ENCODE assay signal across 8 cellular contexts in genomic region chr16:82061861-82062525, GRCh38. TPM values are rescaled to one million over a fixed set of nuclear protein-coding genes. Genes with fewer than 3 reads are reported as not detected.
DNase-seq lines count a peak whose midpoint lies in the region; ATAC-seq and TF ChIP-seq lines count a peak whose summit lies in the region.

No MANE protein-coding gene starts in this region.

- no peak for ATAC-seq in GM21360 (IDR thresholded peaks at IDR 0.05; ENCODE audit: unreplicated experiment)
- no peak for ATAC-seq in GM21390 (IDR thresholded peaks at IDR 0.05; ENCODE audit: unreplicated experiment)

- H3K27ac Mint-ChIP-seq in activated naive CD4-positive, alpha-beta T cell treated with anti-CD3 and anti-CD28 coated beads, Interleukin-2, amount 10 ng/mL, durations not matched to agents 7 days and 5 days = no peak overlapping the region

- intact Hi-C loops in esophagus squamous epithelium (cut with DNase I) = no loop called here
- intact Hi-C loops in spleen (cut with DNase I; ENCODE audit: low total_unique reads) = no loop called here

- peaks cover 25% of the 10 kb centered on the region for H3K27me3 Mint-ChIP-seq in activated naive CD4-positive, alpha-beta T cell treated with anti-CD3 and anti-CD28 coated beads, Interleukin-2, amount 10 ng/mL, durations not matched to agents 7 days and 5 days

- peak overlapping the region; percentile 57 to 83 (median 75) for H3K27ac ChIP-seq in esophagus squamous epithelium
- no peak overlapping the region for H3K27ac ChIP-seq in spleen

- CTCF ChIA-PET in activated naive CD4-positive, alpha-beta T cell treated with anti-CD3 and anti-CD28 coated beads, Interleukin-2, amount 10 ng/mL, durations not matched to agents 7 days and 5 days (lab: Charles Lee) = interaction anchor here (0.6 to 2.0 kb wide), 8 partner anchors 8 to 172 kb away, joined by 3 to 8 read pairs (median 4); no protein-coding TSS in a partner anchor

- no peaks in the 10 kb centered on the region for H3K36me3 Mint-ChIP-seq in activated naive CD4-positive, alpha-beta T cell treated with anti-CD3 and anti-CD28 coated beads, Interleukin-2, amount 10 ng/mL, durations not matched to agents 7 days and 5 days

- 32 to 39% methylated on average over 5 of the region's 5 CpGs for WGBS in esophagus squamous epithelium, 2 donors
- 26 to 38% (median 34%) methylated on average over 5 of the region's 5 CpGs for WGBS in spleen, 5 donors

- peak; percentile 29 for DNase-seq in activated naive CD4-positive, alpha-beta T cell treated with anti-CD3 and anti-CD28 coated beads, Interleukin-2, amount 10 ng/mL, durations not matched to agents 7 days and 5 days
- no peak for DNase-seq in activated naive CD4-positive, alpha-beta T cell treated with anti-CD3 and anti-CD28 coated beads, Interleukin-2, amount 50 U/mL, for 16 hours
- DNase-seq in NCI-H82 (lab: John Stamatoyannopoulos, UW) (peak; percentile 49), esophagus squamous epithelium (lab: John Stamatoyannopoulos, UW) (no peak), spleen (no peak), NCI-H1105 treated with DMSO at 0.1 percent for 48 hours (lab: John Stamatoyannopoulos, UW) (no peak)

- TF ChIP-seq POLR2A in esophagus squamous epithelium (IDR thresholded peaks at IDR 0.05) (no peak), spleen (IDR thresholded peaks at IDR 0.05) (no peak)

- H3K36me3 ChIP-seq in esophagus squamous epithelium (no peaks in the 10 kb centered on the region), spleen (no peaks in the 10 kb centered on the region)

- H3K9me3 ChIP-seq in esophagus squamous epithelium (no peaks in the 10 kb centered on the region), spleen (no peaks in the 10 kb centered on the region)

- no peaks in the 10 kb centered on the region for H3K9me3 Mint-ChIP-seq in activated naive CD4-positive, alpha-beta T cell treated with anti-CD3 and anti-CD28 coated beads, Interleukin-2, amount 10 ng/mL, durations not matched to agents 7 days and 5 days

- H3K4me1 Mint-ChIP-seq in activated naive CD4-positive, alpha-beta T cell treated with anti-CD3 and anti-CD28 coated beads, Interleukin-2, amount 10 ng/mL, durations not matched to agents 7 days and 5 days = no peaks in the 10 kb centered on the region

- TF ChIP-seq CTCF in esophagus squamous epithelium (IDR thresholded peaks at IDR 0.05) (peak in 5 of 6 experiments; percentile 32 to 61 (median 36)), spleen (IDR thresholded peaks at IDR 0.05 in 8 of 11, conservative IDR thresholded peaks at IDR 0.05 in 3 of 11) (peak in 7 of 11 experiments; percentile 29 to 55 (median 37))

- H3K4me3 Mint-ChIP-seq in activated naive CD4-positive, alpha-beta T cell treated with anti-CD3 and anti-CD28 coated beads, Interleukin-2, amount 10 ng/mL, durations not matched to agents 7 days and 5 days = no peak overlapping the region

- H3K4me3 ChIP-seq in esophagus squamous epithelium (no peak overlapping the region), spleen (no peak overlapping the region)

- H3K4me1 ChIP-seq in esophagus squamous epithelium = peaks cover 0 to 44% (median 34%) of the 10 kb centered on the region in 3 donors
- peaks cover 0 to 6% (median 0%) of the 10 kb centered on the region in 6 donors for H3K4me1 ChIP-seq in spleen

- H3K27me3 ChIP-seq in esophagus squamous epithelium = no peaks in the 10 kb centered on the region
- H3K27me3 ChIP-seq in spleen (replicated peaks in 1 of 7) = peaks cover 0 to 68% (median 0%) of the 10 kb centered on the region in 7 donors

RNA-seq across cellular contexts. Expression of gene HSD17B2, which starts 26.9 kb away (rescaled TPM):
- total RNA-seq in esophagus squamous epithelium (1 to 10 TPM in 3 of 4 donors, under 1 TPM in 1; 0.72 to 5.1 (median 2.5) TPM), spleen (not detected)
- under 1 TPM in 2 of 3 donors, not detected in 1; 0.09 to 0.13 TPM for polyA plus RNA-seq in spleen

RNA-seq across cellular contexts. Expression of gene SDR42E1, which starts 50.7 kb away (rescaled TPM):
- total RNA-seq in esophagus squamous epithelium = 10 to 100 TPM in 2 of 4 donors, 1 to 10 TPM in 2; 7.1 to 15.3 (median 12.3) TPM
- 1 to 10 TPM; 2.4 to 5.4 (median 3.2) TPM for total RNA-seq in spleen
- polyA plus RNA-seq in spleen = 1 to 10 TPM in 1 of 3 donors, under 1 TPM in 2; 0.62 to 1.2 (median 0.63) TPM

Comparison
In these comparisons a context has a peak if more than half of its experiments do, and no peak if none do; other contexts are left out.
1. DNase-seq: peak in activated naive CD4-positive, alpha-beta T cell treated with anti-CD3 and anti-CD28 coated beads, Interleukin-2, amount 10 ng/mL, durations not matched to agents 7 days and 5 days (single experiment) and NCI-H82 (single experiment); none in activated naive CD4-positive, alpha-beta T cell treated with anti-CD3 and anti-CD28 coated beads, Interleukin-2, amount 50 U/mL, for 16 hours (single experiment), esophagus squamous epithelium (single experiment), spleen (single experiment) and NCI-H1105 treated with DMSO at 0.1 percent for 48 hours (single experiment).
2. H3K27ac ChIP-seq: peak in esophagus squamous epithelium (4 of 4); none in spleen (0 of 8).